Comparison of ENCODE assay signal across 7 cellular contexts in the genomic region with DNA sequence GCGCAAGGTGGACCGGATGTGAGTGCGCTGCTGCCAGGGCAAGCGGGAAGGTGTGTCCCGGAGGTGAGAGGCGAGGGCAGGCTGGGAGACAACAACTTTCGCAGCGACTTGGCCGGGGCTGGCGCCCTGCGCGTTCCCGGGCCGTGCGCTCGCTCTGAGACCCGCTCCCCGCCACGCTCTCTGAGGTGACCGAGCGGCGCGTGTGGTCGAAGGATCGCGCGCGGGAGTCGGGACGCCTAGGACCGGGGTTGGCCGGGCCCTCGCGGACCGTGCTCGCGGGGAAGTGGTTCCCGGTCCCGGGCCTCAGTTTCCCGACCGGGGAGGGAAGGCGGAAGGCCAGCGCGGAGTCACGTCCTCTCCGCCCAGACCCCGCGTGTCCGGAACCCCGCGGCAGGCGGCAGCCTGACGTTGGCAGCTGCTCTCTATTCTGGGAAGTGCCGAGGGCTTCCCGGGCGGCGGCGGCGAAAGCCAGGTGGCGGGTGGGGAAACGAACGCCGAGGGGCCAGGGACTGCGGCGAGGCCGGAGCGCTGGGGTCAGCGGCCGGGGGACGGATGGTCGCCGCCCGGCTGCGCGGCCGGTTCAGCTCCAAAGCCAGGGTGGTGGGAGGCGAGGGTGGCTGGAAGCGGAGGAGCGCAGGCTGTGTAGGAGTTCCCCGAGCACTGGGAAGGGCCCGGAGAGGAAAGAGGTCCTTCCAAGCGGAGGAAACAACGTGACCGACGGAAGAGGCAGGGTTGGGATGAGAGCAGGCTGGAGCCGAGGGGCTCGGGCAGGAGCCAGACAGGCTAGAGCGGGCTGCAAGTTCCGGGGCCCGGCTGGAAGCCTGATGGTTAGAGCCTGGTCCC. TPM values are rescaled to one million over a fixed set of nuclear protein-coding genes. Genes with fewer than 3 reads are reported as not detected.
DNase-seq lines count a peak whose midpoint lies in the region; ATAC-seq and TF ChIP-seq lines count a peak whose summit lies in the region.

No MANE protein-coding gene starts in this region.

- H3K27ac ChIP-seq in PC-9 (peak overlapping the region; percentile 44), smooth muscle cell (ENCODE audit: low read depth) (peak overlapping the region; percentile 51)

- no peak for TF ChIP-seq CTCF in PC-9 (conservative IDR thresholded peaks at IDR 0.05)
- TF ChIP-seq CTCF in astrocyte of the cerebellum (IDR thresholded peaks at IDR 0.05; ENCODE audit: low read depth, low read length, missing control alignments) = no peak
- TF ChIP-seq CTCF in smooth muscle cell (IDR thresholded peaks at IDR 0.05; ENCODE audit: borderline replicate concordance, insufficient read depth, poor library complexity, severe bottlenecking) = no peak

- peaks cover 59% of the 10 kb centered on the region for H3K79me2 ChIP-seq in PC-9 (ENCODE audit: low read depth)
- peaks cover 68% of the 10 kb centered on the region for H3K79me2 ChIP-seq in smooth muscle cell (ENCODE audit: low read depth)

- H3F3A ChIP-seq in PC-9 (ENCODE audit: insufficient read depth, low read depth) = peaks cover 31% of the 10 kb centered on the region
- peaks cover 8% of the 10 kb centered on the region for H3F3A ChIP-seq in smooth muscle cell (ENCODE audit: low read depth)

- peak overlapping the region; percentile 94 for H2AFZ ChIP-seq in PC-9
- H2AFZ ChIP-seq in smooth muscle cell (ENCODE audit: low read depth) = peak overlapping the region; percentile 38

- peaks cover 29% of the 10 kb centered on the region for H3K4me1 ChIP-seq in PC-9 (replicated peaks; ENCODE audit: insufficient read depth)
- peaks cover 19% of the 10 kb centered on the region for H3K4me1 ChIP-seq in smooth muscle cell (ENCODE audit: low read depth)

- CTCF ChIA-PET in PC-9 (lab: Charles Lee) = no interaction called here

- H4K20me1 ChIP-seq in PC-9 (ENCODE audit: insufficient read depth) (peaks cover 15% of the 10 kb centered on the region; the same call in 1 of the 2 replicates), smooth muscle cell (ENCODE audit: low read depth) (peaks cover 25% of the 10 kb centered on the region)

- ATAC-seq in GM18511 (IDR thresholded peaks at IDR 0.05; ENCODE audit: unreplicated experiment) (peak; percentile 53), HG02943 (IDR thresholded peaks at IDR 0.05; ENCODE audit: low read depth, unreplicated experiment) (peak; percentile 39)

- no peaks in the 10 kb centered on the region for H3K27me3 ChIP-seq in PC-9 (ENCODE audit: insufficient read depth, low read depth)
- H3K27me3 ChIP-seq in smooth muscle cell (ENCODE audit: low read depth) = no peaks in the 10 kb centered on the region

- peak overlapping the region; percentile 78 for H3K4me3 ChIP-seq in PC-9
- H3K4me3 ChIP-seq in astrocyte of the cerebellum (ENCODE audit: low read depth, low read length) = peak overlapping the region; percentile 86
- H3K4me3 ChIP-seq in iPS-18c (ENCODE audit: insufficient read depth, low read depth, low read length) = peak overlapping the region; percentile 77
- peak overlapping the region; percentile 91 for H3K4me3 ChIP-seq in smooth muscle cell

- intact Hi-C loops in PC-9 (cut with micrococcal nuclease; ENCODE audit: unreplicated experiment) = loop anchor here (1.0 to 5.0 kb wide), 3 partner anchors 86 to 149 kb away; no protein-coding TSS in a partner anchor

- DNase-seq in PC-9 (peak; percentile 62 to 78), astrocyte of the cerebellum (ENCODE audit: low read depth) (no peak), smooth muscle cell (lab: John Stamatoyannopoulos, UW; ENCODE audit: unreplicated experiment) (peak; percentile 38), pons (ENCODE audit: low spot score) (no peak)

- H3K9ac ChIP-seq in smooth muscle cell (ENCODE audit: low read depth) = peak overlapping the region; percentile 63

- H3K9me3 ChIP-seq in PC-9 (ENCODE audit: insufficient read depth, low read depth) = peaks cover 13% of the 10 kb centered on the region
- peaks cover 12% of the 10 kb centered on the region for H3K9me3 ChIP-seq in iPS-18c (ENCODE audit: control insufficient read depth, insufficient read depth, low read length)
- no peaks in the 10 kb centered on the region for H3K9me3 ChIP-seq in smooth muscle cell (replicated peaks; ENCODE audit: low read depth)

- peak overlapping the region; percentile 94 for H3K4me2 ChIP-seq in PC-9
- H3K4me2 ChIP-seq in smooth muscle cell = peak overlapping the region; percentile 98

- BruUV-seq in PC-9 (replicated peaks; lab: Mats Ljungman, UMichigan) = no TSS peak

- H3K9me2 ChIP-seq in PC-9 (ENCODE audit: insufficient read depth) = no peaks in the 10 kb centered on the region

- in situ Hi-C loops in astrocyte of the cerebellum (cut with HindIII; ENCODE audit: low sequenced_read_pairs) = no loop called here

- 1% methylated on average over 62 of the region's 90 CpGs for WGBS in smooth muscle cell (ENCODE audit: low lambda C conversion rate)

- POLR2A ChIA-PET in PC-9 (lab: Charles Lee; ENCODE audit: unreplicated experiment) = interaction anchor here (0.6 kb wide), 1 partner anchor 8 kb away, joined by 7 read pairs; no protein-coding TSS in a partner anchor

- peaks cover 22% of the 10 kb centered on the region; the same call in 1 of the 2 replicates for H3K36me3 ChIP-seq in PC-9 (ENCODE audit: low read depth)
- H3K36me3 ChIP-seq in smooth muscle cell (ENCODE audit: low read depth) = no peaks in the 10 kb centered on the region

RNA-seq across cellular contexts. Expression of a gene that starts 1.0 kb away (rescaled TPM):
- total RNA-seq in PC-9 (2021) (140 and 150 TPM in 2 replicates), smooth muscle cell (59.2 and 73.7 TPM in 2 replicates)
- polyA plus RNA-seq in smooth muscle cell = 80.6 and 105 TPM in 2 replicates

Comparison
In these comparisons a context has a peak if more than half of its experiments do, and no peak if none do; other contexts are left out.
1. DNase-seq: peak in PC-9 (2 of 2) and smooth muscle cell (single experiment); none in astrocyte of the cerebellum (single experiment) and pons (single experiment).
2. Peak in every context shown above with its lines, with median percentiles within 50 percentile points of each other: H3K4me3 ChIP-seq.